Comparison of ENCODE assay signal across 34 cellular contexts in the genomic region with DNA sequence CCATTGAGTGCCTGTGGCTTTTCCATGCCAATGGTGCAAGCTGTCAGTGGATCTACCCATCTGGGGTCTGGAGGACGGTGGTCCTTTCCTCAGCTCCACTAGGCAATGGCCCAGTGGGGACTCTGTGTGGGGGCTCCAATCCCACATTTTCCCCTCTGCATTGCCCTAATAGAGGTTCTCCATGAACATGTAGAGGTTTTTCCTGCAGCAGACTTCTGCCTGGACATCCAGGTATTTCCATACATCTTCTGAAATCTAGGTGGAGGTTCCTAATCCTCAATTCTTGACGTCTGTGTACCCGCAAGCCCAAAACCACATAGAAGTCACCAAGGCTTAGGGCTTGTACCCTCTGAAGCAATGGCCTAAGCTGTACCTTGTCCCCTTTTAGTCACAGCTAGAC.
"Had no signal": no experiment of that assay in that cellular context is flagged by ENCODE, and none has a peak within 500 bp of the region (broad histone marks: within the 10 kb centered on the region; RNA-seq: fewer than 3 reads in every experiment).

No MANE protein-coding gene starts in this region.

- H3K4me1 ChIP-seq: adrenal gland, ascending aorta, body of pancreas, breast epithelium had no signal

- H3K36me3 ChIP-seq: adrenal gland, ascending aorta, brain microvascular endothelial cell, breast epithelium, cardiac muscle cell had no signal

- ATAC-seq: activated naive CD4-positive, alpha-beta T cell treated with anti-CD3 and anti-CD28 coated beads, Interleukin-2, amount 50 U/mL, for 72 hours; activated naive CD8-positive, alpha-beta T cell treated with anti-CD3 and anti-CD28 coated beads, Interleukin-2, amount 50 U/mL, for 24 hours; activated T-cell treated with anti-CD3 and anti-CD28 coated beads, Interleukin-2, amount 50 U/mL, for 4 hours; activated T-cell treated with anti-CD3 and anti-CD28 coated beads, Interleukin-2, amount 50 U/mL, for 72 hours; activated T-helper 17 cell treated with anti-CD3 and anti-CD28 coated beads, Interleukin-2, amount 50 U/mL, for 72 hours; body of pancreas had no signal

- H3K27me3 ChIP-seq: adrenal gland, ascending aorta, body of pancreas, brain microvascular endothelial cell, breast epithelium, cardiac muscle cell had no signal

- H3K27ac ChIP-seq: adrenal gland, ascending aorta, body of pancreas, brain microvascular endothelial cell, breast epithelium, cardiac muscle cell had no signal

- H3K4me3 ChIP-seq: adrenal gland, ascending aorta, body of pancreas, breast epithelium, cardiac muscle cell had no signal

- FAIRE-seq: astrocyte, bronchial epithelial cell had no signal

- DNase-seq: activated effector memory CD4-positive, alpha-beta T cell treated with anti-CD3 and anti-CD28 coated beads, Interleukin-2, amount 50 U/mL, for 16 hours; activated effector memory CD4-positive, alpha-beta T cell treated with Interleukin-2 at 50 U/mL for 16 hours; activated gamma-delta T cell; activated gamma-delta T cell treated with Interleukin-2 at 50 U/mL for 16 hours; activated naive CD4-positive, alpha-beta T cell; activated naive CD4-positive, alpha-beta T cell treated with anti-CD3 and anti-CD28 coated beads for 36 hours; activated naive CD4-positive, alpha-beta T cell treated with anti-CD3 and anti-CD28 coated beads, Interleukin-2, amount 10 ng/mL, durations not matched to agents 7 days and 5 days; activated naive CD4-positive, alpha-beta T cell treated with anti-CD3 and anti-CD28 coated beads, Interleukin-2, amount 50 U/mL, for 16 hours; activated naive CD4-positive, alpha-beta T cell treated with Interleukin-2 at 50 U/mL for 16 hours; activated naive CD8-positive, alpha-beta T cell treated with anti-CD3 and anti-CD28 coated beads for 36 hours; activated naive CD8-positive, alpha-beta T cell treated with anti-CD3 and anti-CD28 coated beads, Interleukin-2, amount 10 ng/mL, durations not matched to agents 7 days and 5 days; activated naive CD8-positive, alpha-beta T cell treated with anti-CD3 and anti-CD28 coated beads, Interleukin-2, amount 50 U/mL, for 24 hours; activated T-cell treated with anti-CD3 and anti-CD28 coated beads, Interleukin-2, amount 50 U/mL, for 1 hour; activated T-cell treated with anti-CD3 and anti-CD28 coated beads, Interleukin-2, amount 50 U/mL, for 24 hours; activated T-cell treated with anti-CD3 and anti-CD28 coated beads, Interleukin-2, amount 50 U/mL, for 4 hours; activated T-cell treated with anti-CD3 and anti-CD28 coated beads, Interleukin-2, amount 50 U/mL, for 48 hours; activated T-cell treated with anti-CD3 and anti-CD28 coated beads, Interleukin-2, amount 50 U/mL, for 72 hours; adrenal gland; amniotic stem cell; amygdala; anterior cingulate cortex; aorta; body of pancreas; brain microvascular endothelial cell; caudate nucleus; central memory CD4-positive, alpha-beta T cell; cerebellar nuclear complex had no signal

- H3K9me3 ChIP-seq: adrenal gland, ascending aorta had no signal
